ENCODE assay signal across 7 cellular contexts in the genomic region with DNA sequence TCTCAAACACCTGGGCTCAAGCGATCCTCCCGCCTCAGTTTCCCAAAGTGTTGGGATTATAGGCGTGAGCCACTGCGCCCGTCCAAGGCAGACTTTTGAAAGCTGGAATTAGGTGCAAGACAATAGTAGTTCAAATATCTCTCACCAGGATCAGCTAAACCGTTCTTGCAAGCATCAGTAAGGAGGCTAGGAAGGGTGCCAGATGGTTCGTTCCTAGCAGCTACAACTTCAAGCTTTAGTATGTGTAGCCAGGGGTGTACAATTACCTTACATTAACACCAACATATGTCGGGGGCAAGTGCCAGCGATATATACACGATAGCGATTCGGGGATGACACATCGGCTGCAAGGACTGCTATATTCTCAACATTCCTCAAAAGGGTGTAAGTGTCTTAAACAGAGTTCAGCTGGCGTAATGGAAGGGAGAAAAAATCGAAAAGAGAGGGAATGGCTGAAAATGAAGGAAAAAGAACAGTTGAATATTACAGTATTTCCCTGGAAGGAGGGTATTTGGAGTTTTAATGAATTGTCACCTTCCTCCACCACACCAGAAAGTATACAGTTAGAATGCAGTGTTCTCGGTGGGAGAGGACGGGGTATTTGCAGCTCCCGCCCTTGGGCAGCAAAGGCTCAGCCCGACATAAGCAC. TPM values are rescaled to one million over a fixed set of nuclear protein-coding genes. Genes with fewer than 3 reads are reported as not detected.
DNase-seq lines count a peak whose midpoint lies in the region; ATAC-seq and TF ChIP-seq lines count a peak whose summit lies in the region.

No MANE protein-coding gene starts in this region.

- no peak for TF ChIP-seq CTCF in left ventricle myocardium inferior (IDR thresholded peaks at IDR 0.05; ENCODE audit: borderline replicate concordance)
- TF ChIP-seq CTCF in retinal pigment epithelial cell (conservative IDR thresholded peaks at IDR 0.05; ENCODE audit: low read depth, low read length) = no peak

- no peaks in the 10 kb centered on the region for H3K27me3 Mint-ChIP-seq in activated naive CD8-positive, alpha-beta T cell treated with anti-CD3 and anti-CD28 coated beads for 36 hours

- H3K9me3 ChIP-seq in left ventricle myocardium inferior (replicated peaks) = no peaks in the 10 kb centered on the region

- intact Hi-C loops in left ventricle myocardium inferior (cut with micrococcal nuclease) = no loop called here

- H3K4me1 ChIP-seq in left ventricle myocardium inferior = peaks cover 40% of the 10 kb centered on the region

- peak; percentile 52 for DNase-seq in HT-29 (ENCODE audit: low spot score)
- no peak for DNase-seq in activated naive CD8-positive, alpha-beta T cell treated with anti-CD3 and anti-CD28 coated beads for 36 hours
- DNase-seq in left ventricle myocardium inferior = no peak
- no peak for DNase-seq in retinal pigment epithelial cell (ENCODE audit: low read depth)
- no peak for DNase-seq in H4 (ENCODE audit: low spot score)

- H3K27ac Mint-ChIP-seq in activated naive CD8-positive, alpha-beta T cell treated with anti-CD3 and anti-CD28 coated beads for 36 hours = peak overlapping the region; percentile 26

- peak overlapping the region; percentile 91 for H3K4me3 Mint-ChIP-seq in activated naive CD8-positive, alpha-beta T cell treated with anti-CD3 and anti-CD28 coated beads for 36 hours

- H3K4me3 ChIP-seq in left ventricle myocardium inferior (peak overlapping the region; percentile 91), retinal pigment epithelial cell (ENCODE audit: low read length) (peak overlapping the region; percentile 97)

- H3K36me3 ChIP-seq in left ventricle myocardium inferior = no peaks in the 10 kb centered on the region

- H3K4me1 Mint-ChIP-seq in activated naive CD8-positive, alpha-beta T cell treated with anti-CD3 and anti-CD28 coated beads for 36 hours = peaks cover 23% of the 10 kb centered on the region

- ATAC-seq in GM18511 (IDR thresholded peaks at IDR 0.05; ENCODE audit: unreplicated experiment) = peak; percentile 34
- ATAC-seq in GM19397 (IDR thresholded peaks at IDR 0.05; ENCODE audit: unreplicated experiment) = no peak

- H3K36me3 Mint-ChIP-seq in activated naive CD8-positive, alpha-beta T cell treated with anti-CD3 and anti-CD28 coated beads for 36 hours = peaks cover 4% of the 10 kb centered on the region

- H3K27ac ChIP-seq in left ventricle myocardium inferior (replicated peaks) = peak overlapping the region; percentile 91

- H3K9me3 Mint-ChIP-seq in activated naive CD8-positive, alpha-beta T cell treated with anti-CD3 and anti-CD28 coated beads for 36 hours = no peaks in the 10 kb centered on the region

- H3K27me3 ChIP-seq in left ventricle myocardium inferior (ENCODE audit: low read depth) = no peaks in the 10 kb centered on the region

RNA-seq across cellular contexts. Expression of a gene that starts 0.6 kb away (rescaled TPM):
- 81.4 and 91.1 TPM in 2 replicates for total RNA-seq in HT-29 (2014; rRNA removed; shearing (Covaris generic))
- 10 to 100 TPM; 27.8 to 28.1 TPM for total RNA-seq in activated naive CD8-positive, alpha-beta T cell treated with anti-CD3 and anti-CD28 coated beads for 36 hours
- total RNA-seq in left ventricle myocardium inferior = 17.1 TPM
- 97.1 and 109 TPM in 2 replicates for total RNA-seq in H4 (2014; rRNA removed; shearing (Covaris generic))
